1 cellular context compared by ENCODE assay signal in genomic region chr20:22576733-22577514, GRCh38.
A peak's percentile ranks its signal among the peaks of the same experiment; 100 is the strongest.
TF ChIP-seq lines count a peak whose summit lies in the region.

No MANE protein-coding gene starts in this region.

TF ChIP-seq in HepG2, 621 proteins besides CTCF, POLR2A, EP300 and RAD21 (continued from another document and continues in another):
- TF ChIP-seq USF2 (IDR thresholded peaks at IDR 0.05; ENCODE audit: low read depth, low read length) (no peak), USF2 (CRISPR knock-in tag; IDR thresholded peaks at IDR 0.05; ENCODE audit: borderline replicate concordance) (0 out of 2 replicates have a peak, but pooled peaks have one; percentile 12), MIXL1 (CRISPR knock-in tag; IDR thresholded peaks at IDR 0.05) (no peak), SNAPC4 (CRISPR knock-in tag; IDR thresholded peaks at IDR 0.05) (peak; percentile 21; the same call in 1 of the 2 replicates), HIC2 (CRISPR knock-in tag; IDR thresholded peaks at IDR 0.05; ENCODE audit: low read depth) (peak; percentile 68), ZNF816 (CRISPR knock-in tag; IDR thresholded peaks at IDR 0.05; ENCODE audit: borderline replicate concordance) (peak; percentile 10; the same call in 1 of the 2 replicates), ZNF160 (CRISPR knock-in tag; IDR thresholded peaks at IDR 0.05) (no peak), ZNF710 (CRISPR knock-in tag; IDR thresholded peaks at IDR 0.05; ENCODE audit: borderline replicate concordance) (peak; percentile 51), BCL6 (CRISPR knock-in tag; IDR thresholded peaks at IDR 0.05) (peak; percentile 84), ZNF232 (CRISPR knock-in tag; IDR thresholded peaks at IDR 0.05; ENCODE audit: borderline replicate concordance) (peak; percentile 78; the same call in 1 of the 2 replicates), EED (CRISPR knock-in tag; IDR thresholded peaks at IDR 0.05) (peak; percentile 16; the same call in 1 of the 2 replicates), ZNF224 (CRISPR knock-in tag; IDR thresholded peaks at IDR 0.05) (0 out of 2 replicates have a peak, but pooled peaks have one; percentile 18), LCORL (IDR thresholded peaks at IDR 0.05) (no peak), LCORL (CRISPR knock-in tag; IDR thresholded peaks at IDR 0.05) (no peak), PCBP1 (IDR thresholded peaks at IDR 0.05; ENCODE audit: borderline replicate concordance, low read depth, low read length) (0 out of 2 replicates have a peak, but pooled peaks have one; percentile 16), MEIS2 (CRISPR knock-in tag; IDR thresholded peaks at IDR 0.05) (peak; percentile 30; the same call in 1 of the 2 replicates), ZMYM3 (CRISPR knock-in tag; IDR thresholded peaks at IDR 0.05) (no peak), ATF7-NPFF (CRISPR knock-in tag; IDR thresholded peaks at IDR 0.05; ENCODE audit: low read depth) (peak; percentile 77), TCF7 (IDR thresholded peaks at IDR 0.05; ENCODE audit: low read depth) (0 out of 2 replicates have a peak, but pooled peaks have one; percentile 10), ZNF768 (CRISPR knock-in tag; IDR thresholded peaks at IDR 0.05) (peak; percentile 51; the same call in 1 of the 2 replicates), RARG (CRISPR knock-in tag; IDR thresholded peaks at IDR 0.05; ENCODE audit: low read depth) (no peak; the same call in 1 of the 2 replicates), ZNF33B (CRISPR knock-in tag; IDR thresholded peaks at IDR 0.05) (peak; percentile 89; the same call in 1 of the 2 replicates), ZMAT3 (CRISPR knock-in tag; conservative IDR thresholded peaks at IDR 0.05) (0 out of 2 replicates have a peak, but pooled peaks have one; percentile 7), HOXA3 (CRISPR knock-in tag; IDR thresholded peaks at IDR 0.05) (peak; percentile 61), ZNF598 (CRISPR knock-in tag; IDR thresholded peaks at IDR 0.05; ENCODE audit: borderline replicate concordance) (no peak), U2AF2 (IDR thresholded peaks at IDR 0.05; ENCODE audit: low read depth, low read length) (no peak), RFXAP (CRISPR knock-in tag; IDR thresholded peaks at IDR 0.05; ENCODE audit: borderline replicate concordance) (0 out of 2 replicates have a peak, but pooled peaks have one; percentile 88), ZNF574 (CRISPR knock-in tag; IDR thresholded peaks at IDR 0.05) (peak; percentile 25; the same call in 1 of the 2 replicates), HOXD1 (CRISPR knock-in tag; IDR thresholded peaks at IDR 0.05) (no peak), JUN (CRISPR knock-in tag; IDR thresholded peaks at IDR 0.05) (no peak), MXD4 (CRISPR knock-in tag; IDR thresholded peaks at IDR 0.05) (no peak), CREM (IDR thresholded peaks at IDR 0.05) (no peak; the same call in 1 of the 2 replicates), CREM (CRISPR knock-in tag; IDR thresholded peaks at IDR 0.05) (no peak), AGO2 (optimal IDR thresholded peaks at IDR 0.05; ENCODE audit: low read depth, low read length) (peak; percentile 85), ZFP82 (CRISPR knock-in tag; IDR thresholded peaks at IDR 0.05; ENCODE audit: borderline replicate concordance) (0 out of 2 replicates have a peak, but pooled peaks have one; percentile 62), MED1 (CRISPR knock-in tag; IDR thresholded peaks at IDR 0.05) (peak; percentile 58), TFAP4 (IDR thresholded peaks at IDR 0.05; ENCODE audit: borderline replicate concordance, low read depth) (peak; percentile 19; the same call in 1 of the 2 replicates), FOXO1 (CRISPR knock-in tag; IDR thresholded peaks at IDR 0.05) (no peak), ASH2L (IDR thresholded peaks at IDR 0.05; ENCODE audit: insufficient read length, low read depth, low read length) (peak; percentile 54), ZSCAN25 (CRISPR knock-in tag; IDR thresholded peaks at IDR 0.05) (peak; percentile 62; the same call in 1 of the 2 replicates), FOSL2 (CRISPR knock-in tag; IDR thresholded peaks at IDR 0.05) (no peak), CSRNP1 (CRISPR knock-in tag; IDR thresholded peaks at IDR 0.05) (no peak), CBX2 (IDR thresholded peaks at IDR 0.05; ENCODE audit: low read depth, low read length) (no peak), CBX2 (CRISPR knock-in tag; IDR thresholded peaks at IDR 0.05; ENCODE audit: low read depth) (0 out of 2 replicates have a peak, but pooled peaks have one; percentile 14), SMAD1 (CRISPR knock-in tag; IDR thresholded peaks at IDR 0.05; ENCODE audit: borderline replicate concordance, low read depth) (no peak), SKI (IDR thresholded peaks at IDR 0.05; ENCODE audit: partially characterized antibody) (no peak), ZNF772 (CRISPR knock-in tag; IDR thresholded peaks at IDR 0.05) (0 out of 2 replicates have a peak, but pooled peaks have one; percentile 28), TRIM22 (IDR thresholded peaks at IDR 0.05) (no peak), ZNF350 (CRISPR knock-in tag; IDR thresholded peaks at IDR 0.05; ENCODE audit: borderline replicate concordance, low read depth) (no peak), ZNF382 (CRISPR knock-in tag; IDR thresholded peaks at IDR 0.05; ENCODE audit: borderline replicate concordance) (no peak), SPEN (CRISPR knock-in tag; IDR thresholded peaks at IDR 0.05; ENCODE audit: low read depth) (peak; percentile 13; the same call in 1 of the 2 replicates)
